In genomic region chr16:79767597-79768280, GRCh38 we compare ENCODE assay signal across 8 cellular contexts.
DNase-seq lines count a peak whose midpoint lies in the region; ATAC-seq and TF ChIP-seq lines count a peak whose summit lies in the region.

No MANE protein-coding gene starts in this region.

- no peak for DNase-seq in GM12864 (ENCODE audit: low read depth)
- DNase-seq in activated B cell treated with CpG ODN at 0.5 μM for 24 hours = no peak
- peak; percentile 34 for DNase-seq in hepatic stellate cell (ENCODE audit: low spot score)
- DNase-seq in smooth muscle cell (lab: John Stamatoyannopoulos, UW; ENCODE audit: unreplicated experiment) = no peak
- no peak for DNase-seq in NCI-H446 treated with DMSO at 0.1 percent for 48 hours (lab: John Stamatoyannopoulos, UW)
- no peak for DNase-seq in NCI-H128 (lab: John Stamatoyannopoulos, UW; ENCODE audit: unreplicated experiment)
- DNase-seq in naive thymus-derived CD8-positive, alpha-beta T cell = no peak
- no peak for DNase-seq in D341Med (ENCODE audit: low spot score)

- no peaks in the 10 kb centered on the region for H3K9me3 Mint-ChIP-seq in activated B cell treated with CpG ODN at 0.5 μM for 24 hours
- peaks cover 0 to 3% (median 0%) of the 10 kb centered on the region in 9 donors for H3K9me3 Mint-ChIP-seq in naive thymus-derived CD8-positive, alpha-beta T cell

- peaks cover 24% of the 10 kb centered on the region for H3F3A ChIP-seq in smooth muscle cell (ENCODE audit: low read depth)

- POLR2A ChIA-PET in activated B cell treated with CpG ODN at 0.5 μM for 24 hours (lab: Charles Lee) = no interaction called here
- POLR2A ChIA-PET in naive thymus-derived CD8-positive, alpha-beta T cell (lab: Charles Lee) = no interaction called here

- intact Hi-C loops in activated B cell treated with CpG ODN at 0.5 μM for 24 hours (cut with micrococcal nuclease) = no loop called here

- H3K27me3 ChIP-seq in smooth muscle cell (ENCODE audit: low read depth) = no peaks in the 10 kb centered on the region

- 18% methylated on average over 6 of the region's 6 CpGs for WGBS in smooth muscle cell (ENCODE audit: low lambda C conversion rate)

- H3K79me2 ChIP-seq in smooth muscle cell (ENCODE audit: low read depth) = no peaks in the 10 kb centered on the region

- H3K4me2 ChIP-seq in smooth muscle cell = peak overlapping the region; percentile 94

- ATAC-seq in activated B cell treated with CpG ODN at 0.5 μM for 24 hours (ENCODE audit: low read depth) = no peak
- no peak for ATAC-seq in naive thymus-derived CD8-positive, alpha-beta T cell

- H3K9ac ChIP-seq in smooth muscle cell (ENCODE audit: low read depth) = peak overlapping the region; percentile 8

- no peaks in the 10 kb centered on the region for H3K36me3 Mint-ChIP-seq in activated B cell treated with CpG ODN at 0.5 μM for 24 hours (ENCODE audit: low read depth)
- H3K36me3 Mint-ChIP-seq in naive thymus-derived CD8-positive, alpha-beta T cell = no peaks in the 10 kb centered on the region

- H2AFZ ChIP-seq in smooth muscle cell (ENCODE audit: low read depth) = peak overlapping the region; percentile 67

- peak overlapping the region; percentile 25 for H3K4me3 Mint-ChIP-seq in activated B cell treated with CpG ODN at 0.5 μM for 24 hours
- peak overlapping the region in 1 of 10 donors; percentile 3 for H3K4me3 Mint-ChIP-seq in naive thymus-derived CD8-positive, alpha-beta T cell

- no peak overlapping the region for H3K27ac Mint-ChIP-seq in activated B cell treated with CpG ODN at 0.5 μM for 24 hours
- no peak overlapping the region for H3K27ac Mint-ChIP-seq in naive thymus-derived CD8-positive, alpha-beta T cell

- H3K4me3 ChIP-seq in GM12864 (ENCODE audit: low read depth, low read length) (no peak overlapping the region), smooth muscle cell (peak overlapping the region; percentile 38)

- peak; percentile 25 for TF ChIP-seq CTCF in GM12864 (IDR thresholded peaks at IDR 0.05; ENCODE audit: low read depth, low read length, missing control alignments)
- TF ChIP-seq CTCF in activated B cell treated with CpG ODN at 0.5 μM for 24 hours (IDR thresholded peaks at IDR 0.05) = no peak
- TF ChIP-seq CTCF in smooth muscle cell (IDR thresholded peaks at IDR 0.05; ENCODE audit: borderline replicate concordance, insufficient read depth, poor library complexity, severe bottlenecking) = peak; percentile 37

- CTCF ChIA-PET in activated B cell treated with CpG ODN at 0.5 μM for 24 hours (lab: Charles Lee) = no interaction called here

- no peaks in the 10 kb centered on the region for H4K20me1 ChIP-seq in smooth muscle cell (ENCODE audit: low read depth)

- peaks cover 31% of the 10 kb centered on the region for H3K4me1 Mint-ChIP-seq in activated B cell treated with CpG ODN at 0.5 μM for 24 hours
- H3K4me1 Mint-ChIP-seq in naive thymus-derived CD8-positive, alpha-beta T cell = peaks cover 4 to 26% (median 14%) of the 10 kb centered on the region in 4 donors

- no peaks in the 10 kb centered on the region for H3K36me3 ChIP-seq in smooth muscle cell (ENCODE audit: low read depth)

- H3K4me1 ChIP-seq in smooth muscle cell (ENCODE audit: low read depth) = peaks cover 36% of the 10 kb centered on the region

- H3K9me3 ChIP-seq in smooth muscle cell (replicated peaks; ENCODE audit: low read depth) = no peaks in the 10 kb centered on the region

- peak overlapping the region; percentile 79 for H3K27ac ChIP-seq in smooth muscle cell (ENCODE audit: low read depth)

- H3K27me3 Mint-ChIP-seq in activated B cell treated with CpG ODN at 0.5 μM for 24 hours = peaks cover 13% of the 10 kb centered on the region
- H3K27me3 Mint-ChIP-seq in naive thymus-derived CD8-positive, alpha-beta T cell = peaks cover 8 to 53% (median 20%) of the 10 kb centered on the region in 5 donors
